Comparison of ENCODE assay signal across 18 cellular contexts in genomic region chr7:69736411-69736810, GRCh38.
"Had no signal": no experiment of that assay in that cellular context is flagged by ENCODE, and none has a peak within 500 bp of the region (broad histone marks: within the 10 kb centered on the region; RNA-seq: fewer than 3 reads in every experiment).

No MANE protein-coding gene starts in this region.

- H3K27ac ChIP-seq: coronary artery, neural progenitor cell, ovary, stomach, testis, upper lobe of right lung had no signal

- ATAC-seq: esophagus mucosa, left lobe of liver, upper lobe of right lung had no signal

- H3K36me3 ChIP-seq: neural progenitor cell, ovary, stomach, upper lobe of right lung had no signal

- H3K4me1 ChIP-seq: testis had no signal

- H3K4me3 ChIP-seq: coronary artery, neural progenitor cell, ovary, stomach, testis, upper lobe of right lung had no signal

- FAIRE-seq: keratinocyte had no signal

- DNase-seq: activated CD4-positive, alpha-beta T cell treated with anti-CD3 and anti-CD28 coated beads for 1 hour; activated CD4-positive, alpha-beta T cell treated with anti-CD3 and anti-CD28 coated beads, Interleukin-2, amount 50 U/mL, for 4 hours; activated naive CD4-positive, alpha-beta T cell; activated naive CD8-positive, alpha-beta T cell treated with anti-CD3 and anti-CD28 coated beads, Interleukin-2, amount 10 ng/mL, durations not matched to agents 7 days and 5 days; activated T-cell treated with anti-CD3 and anti-CD28 coated beads for 4 hours; central memory CD4-positive, alpha-beta T cell; hippocampal formation; midbrain; ovary; stimulated activated CD4-positive, alpha-beta T cell treated with anti-CD3 and anti-CD28 coated beads, Interleukin-1b, Interleukin-23, amount 100 ng/mL, for 48 hours; stomach; testis; upper lobe of right lung had no signal

- H3K9me3 ChIP-seq: ovary, stomach, testis, upper lobe of right lung had no signal
